Comparison of ENCODE assay signal across 16 cellular contexts in genomic region chr17:32268734-32269288, GRCh38. TPM values are rescaled to one million over a fixed set of nuclear protein-coding genes. Genes with fewer than 3 reads are reported as not detected.
DNase-seq lines count a peak whose midpoint lies in the region; ATAC-seq, FAIRE-seq and TF ChIP-seq lines count a peak whose summit lies in the region.
"Had no signal": no experiment of that assay in that cellular context is flagged by ENCODE, and none has a peak within 500 bp of the region (broad histone marks: within the 10 kb centered on the region; RNA-seq: fewer than 3 reads in every experiment).

No MANE protein-coding gene starts in this region.

- H3K4me1 ChIP-seq in HCT116 (ENCODE audit: control insufficient read depth in 1 of 2, insufficient read depth in 2 of 2, low read length in 2 of 2) (peaks cover 4 to 47% of the 10 kb centered on the region in 2 experiments; a peak in 3 of 4 replicates), H1 (replicated peaks in 1 of 4; ENCODE audit: control insufficient read depth in 3 of 4, insufficient read depth in 4 of 4, low read length in 3 of 4) (peaks cover 7 to 24% (median 17%) of the 10 kb centered on the region in 4 experiments), spleen (peaks cover 7 to 32% (median 26%) of the 10 kb centered on the region in 6 donors), hepatocyte (ENCODE audit: insufficient read depth) (peaks cover 8% of the 10 kb centered on the region), breast epithelium (peaks cover 6 to 10% of the 10 kb centered on the region in 2 donors)

- H3K9ac ChIP-seq in HCT116 (ENCODE audit: low read length) (no peak overlapping the region), H1 (replicated peaks in 1 of 4; ENCODE audit: extremely low read depth in 1 of 4, low read depth in 3 of 4, low read length in 3 of 4) (no peak overlapping the region; a peak in 1 of 7 replicates)

- RAD21 ChIA-PET in HCT116 (lab: Charles Lee; ENCODE audit: low non-redundant PET in 1 of 2, low total read pairs in 2 of 2, uncharacterized antibody in 2 of 2, unreplicated experiment in 2 of 2): no interaction called here

- intact Hi-C loops in HCT116 (cut with micrococcal nuclease): no loop called here
- intact Hi-C loops in spleen (cut with DNase I; ENCODE audit: low total_unique reads): no loop called here
- intact Hi-C loops in breast epithelium (cut with DNase I; ENCODE audit: low total_unique reads): no loop called here

- ATAC-seq in HCT116: no peak
- ATAC-seq in stimulated activated naive CD8-positive, alpha-beta T cell treated with anti-CD3 and anti-CD28 coated beads, Interleukin-15, Interleukin-2, amounts not matched to agents 100 U/mL and 50 U/mL, for 24 hours: no peak

- H3K4me2 ChIP-seq in HCT116 (ENCODE audit: low read length) (no peak overlapping the region), H1 (ENCODE audit: insufficient read depth in 1 of 2, low read depth in 2 of 2, low read length in 2 of 2) (peak overlapping the region in 1 of 2 experiments; percentile 91; a peak in 1 of 4 replicates), hepatocyte (no peak overlapping the region)

- H2AK5ac ChIP-seq in H1 (ENCODE audit: low read depth, low read length): 0 out of 2 replicates have a peak overlapping the region, but pooled peaks have one; percentile 95

- H3K23me2 ChIP-seq in H1 (ENCODE audit: low read depth, low read length): peaks cover 17% of the 10 kb centered on the region; the same call in 1 of the 2 replicates

- H2BK5ac ChIP-seq in H1 (ENCODE audit: low read depth, low read length): 0 out of 2 replicates have a peak overlapping the region, but pooled peaks have one; percentile 0

- H3K4me3 ChIP-seq in HCT116 (replicated peaks in 1 of 2; ENCODE audit: low read depth in 1 of 2, low read length in 2 of 2): no peak overlapping the region
- no peak overlapping the region for H3K4me3 ChIP-seq in H1 (ENCODE audit: extremely low read depth in 1 of 4, insufficient read depth in 2 of 4, low read depth in 3 of 4, low read length in 4 of 4)
- H3K4me3 ChIP-seq in spleen: no peak overlapping the region
- H3K4me3 ChIP-seq in hepatocyte: no peak overlapping the region
- H3K4me3 ChIP-seq in breast epithelium: no peak overlapping the region

- no peaks in the 10 kb centered on the region for H4K20me1 ChIP-seq in HCT116 (ENCODE audit: insufficient read depth)
- peaks cover 0 to 1% of the 10 kb centered on the region in 2 experiments for H4K20me1 ChIP-seq in H1 (replicated peaks in 1 of 2; ENCODE audit: control insufficient read depth in 1 of 2, insufficient read depth in 2 of 2, low read length in 2 of 2)
- H4K20me1 ChIP-seq in hepatocyte (ENCODE audit: insufficient read depth, poor library complexity, severe bottlenecking): no peaks in the 10 kb centered on the region

- no peak overlapping the region for H2BK120ac ChIP-seq in H1 (replicated peaks; ENCODE audit: low read depth, low read length)

- H3K56ac ChIP-seq in H1 (replicated peaks; ENCODE audit: insufficient read length, low read depth, low read length): no peak overlapping the region

- 94% methylated on average over 7 of the region's 7 CpGs; no CpG with 5 or more reads in 1 of the 2 experiments for whole genome bisulfite sequencing in H1 (ENCODE audit: extremely low coverage in 1 of 2, insufficient coverage in 1 of 2, insufficient read length in 1 of 2, insufficient replicate concordance in 2 of 2, low coverage in 1 of 2, low lambda C conversion rate in 2 of 2, missing lambda C conversion rate in 1 of 2), 2 experiments
- 76 to 92% (median 88%) methylated on average over 7 of the region's 7 CpGs for WGBS in spleen, 5 donors
- 82% methylated on average over 7 of the region's 7 CpGs for WGBS in hepatocyte (ENCODE audit: low lambda C conversion rate, missing lambda C conversion rate)

- no peak overlapping the region for H3K18ac ChIP-seq in H1 (ENCODE audit: extremely low read depth, low read length)

- TF ChIP-seq EP300 in H1 (IDR thresholded peaks at IDR 0.05; ENCODE audit: borderline replicate concordance in 1 of 2, low read depth in 2 of 2, low read length in 2 of 2): no peak

- H3K36me3 ChIP-seq in HCT116 (ENCODE audit: control insufficient read depth in 1 of 2, insufficient read depth in 2 of 2, low read length in 2 of 2) (no peaks in the 10 kb centered on the region), H1 (ENCODE audit: control insufficient read depth in 2 of 4, insufficient read depth in 4 of 4, low read length in 3 of 4) (no peaks in the 10 kb centered on the region), spleen (no peaks in the 10 kb centered on the region), hepatocyte (replicated peaks; ENCODE audit: insufficient read depth, low read depth) (no peaks in the 10 kb centered on the region), breast epithelium (no peaks in the 10 kb centered on the region)

- H2BK20ac ChIP-seq in H1 (ENCODE audit: low read length): no peak overlapping the region; the same call in 1 of the 2 replicates

- no peak overlapping the region for H4K8ac ChIP-seq in H1 (ENCODE audit: extremely low read depth, insufficient read depth, low read length)

- TF ChIP-seq RAD21 in HCT116 (IDR thresholded peaks at IDR 0.05; ENCODE audit: low read depth) (no peak), H1 (IDR thresholded peaks at IDR 0.05 in 1 of 2, conservative IDR thresholded peaks at IDR 0.05 in 1 of 2; ENCODE audit: low read depth in 2 of 2, low read length in 2 of 2) (no peak)

- FAIRE-seq in H1 (lab: Jason Lieb, UNC): no peak
- FAIRE-seq: D721Med, G401.6, RCC 7860 had no signal

- H3K79me2 ChIP-seq in HCT116 (ENCODE audit: insufficient read depth, low read length): no peaks in the 10 kb centered on the region
- peaks cover 0 to 16% of the 10 kb centered on the region in 2 experiments; a peak in 1 of 4 replicates for H3K79me2 ChIP-seq in H1 (ENCODE audit: control insufficient read depth in 1 of 2, insufficient read depth in 2 of 2, low read length in 2 of 2)
- no peaks in the 10 kb centered on the region for H3K79me2 ChIP-seq in hepatocyte

- TF ChIP-seq POLR2A in HCT116 (IDR thresholded peaks at IDR 0.05; ENCODE audit: borderline replicate concordance, extremely low read depth, insufficient read depth, insufficient read length) (no peak), H1 (IDR thresholded peaks at IDR 0.05; ENCODE audit: control extremely low read depth in 1 of 2, low read depth in 2 of 2, low read length in 2 of 2) (no peak), spleen (IDR thresholded peaks at IDR 0.05) (no peak), breast epithelium (IDR thresholded peaks at IDR 0.05) (no peak)

- H3K14ac ChIP-seq in H1 (ENCODE audit: insufficient read length): no peak overlapping the region

- TF ChIP-seq CTCF in HCT116 (IDR thresholded peaks at IDR 0.05 in 2 of 3, conservative IDR thresholded peaks at IDR 0.05 in 1 of 3; ENCODE audit: borderline replicate concordance in 1 of 3, insufficient read depth in 1 of 3, low read depth in 2 of 3, low read length in 2 of 3) (no peak), H1 (IDR thresholded peaks at IDR 0.05; ENCODE audit: control extremely low read depth in 1 of 3, insufficient read depth in 1 of 3, low read depth in 1 of 3, low read length in 3 of 3) (no peak), spleen (IDR thresholded peaks at IDR 0.05 in 8 of 11, conservative IDR thresholded peaks at IDR 0.05 in 3 of 11) (no peak), hepatocyte (IDR thresholded peaks at IDR 0.05; ENCODE audit: poor library complexity) (no peak), breast epithelium (IDR thresholded peaks at IDR 0.05) (no peak)

- no peak overlapping the region for H4K5ac ChIP-seq in H1 (ENCODE audit: insufficient read length, low read depth, low read length)

- peaks cover 13% of the 10 kb centered on the region for H3K79me1 ChIP-seq in H1 (ENCODE audit: low read depth, low read length)

- H3K9me2 ChIP-seq in HCT116 (ENCODE audit: insufficient read depth) (no peaks in the 10 kb centered on the region), hepatocyte (replicated peaks; ENCODE audit: insufficient read depth) (no peaks in the 10 kb centered on the region)

- peak overlapping the region; percentile 3; the same call in 1 of the 2 replicates for H2BK12ac ChIP-seq in H1 (ENCODE audit: low read depth, low read length)

- no peak overlapping the region for H3K23ac ChIP-seq in H1 (ENCODE audit: insufficient read length)

- CTCF ChIA-PET in HCT116 (lab: Charles Lee): no interaction called here
- CTCF ChIA-PET in H1 (lab: Charles Lee; ENCODE audit: partially characterized antibody): interaction anchor here (1.1 to 1.2 kb wide), 2 partner anchors 16 to 18 kb away, joined by 3 to 7 read pairs; no protein-coding TSS in a partner anchor

- H3K27ac ChIP-seq in HCT116 (ENCODE audit: low read depth, low read length) (no peak overlapping the region), H1 (ENCODE audit: low read depth, low read length) (no peak overlapping the region), spleen (no peak overlapping the region), hepatocyte (no peak overlapping the region), breast epithelium (no peak overlapping the region)

- DNase-seq in Daoy (ENCODE audit: low read depth): peak; percentile 41
- DNase-seq in HCT116 (ENCODE audit: low read depth, low spot score): no peak
- DNase-seq in H1 (ENCODE audit: low read depth in 1 of 2, low spot score in 2 of 2): no peak
- peak; percentile 13 for DNase-seq in spleen
- DNase-seq in hepatocyte (ENCODE audit: low spot score): no peak
- DNase-seq in stimulated activated naive CD8-positive, alpha-beta T cell treated with anti-CD3 and anti-CD28 coated beads, Interleukin-15, Interleukin-2, amounts not matched to agents 100 U/mL and 50 U/mL, for 24 hours: no peak
- no peak for DNase-seq in breast epithelium (ENCODE audit: low spot score in 2 of 2)
- DNase-seq: ACHN, DMS79 treated with DMSO at 0.1 percent for 48 hours, KBM-7, NCI-H510A, NCI-H774, SHP77 treated with DMSO at 0.1 percent for 48 hours had no signal

- no peaks in the 10 kb centered on the region; the same call in 1 of the 2 replicates for H3K27me3 ChIP-seq in HCT116 (ENCODE audit: insufficient read depth, low read length)
- H3K27me3 ChIP-seq in H1 (replicated peaks in 1 of 4; ENCODE audit: control insufficient read depth in 3 of 4, extremely low read depth in 1 of 4, insufficient read depth in 3 of 4, low read length in 3 of 4): peaks cover 0 to 31% (median 26%) of the 10 kb centered on the region in 4 experiments; a peak in 5 of 7 replicates
- H3K27me3 ChIP-seq in spleen (replicated peaks in 1 of 7): peaks cover 6 to 87% (median 36%) of the 10 kb centered on the region in 7 donors
- peaks cover 78% of the 10 kb centered on the region for H3K27me3 ChIP-seq in hepatocyte
- no peaks in the 10 kb centered on the region for H3K27me3 ChIP-seq in breast epithelium

- 0 out of 2 replicates have a peak overlapping the region, but pooled peaks have one; percentile 92 for H2BK15ac ChIP-seq in H1 (ENCODE audit: low read length)

- H3K4ac ChIP-seq in H1 (replicated peaks; ENCODE audit: insufficient read length, low read depth, low read length): no peak overlapping the region

- TSS peak; percentile 32 for BruUV-seq in HCT116 (replicated peaks; lab: Mats Ljungman, UMichigan)

- no peak overlapping the region for H4K91ac ChIP-seq in H1 (replicated peaks; ENCODE audit: insufficient read length, low read length)

- H2AFZ ChIP-seq in HCT116 (ENCODE audit: low read depth, low read length, poor library complexity, severe bottlenecking): no peak overlapping the region
- H2AFZ ChIP-seq in H1 (ENCODE audit: low read length): no peak overlapping the region
- H2AFZ ChIP-seq in hepatocyte: no peak overlapping the region

- H3K9me3 ChIP-seq in HCT116 (ENCODE audit: control insufficient read depth in 1 of 2, insufficient read depth in 1 of 2, low read depth in 1 of 2, low read length in 2 of 2): no peaks in the 10 kb centered on the region
- H3K9me3 ChIP-seq in H1 (ENCODE audit: insufficient read depth in 2 of 2, low read depth in 1 of 2, low read length in 1 of 2): no peaks in the 10 kb centered on the region
- H3K9me3 ChIP-seq in spleen: no peaks in the 10 kb centered on the region
- H3K9me3 ChIP-seq in hepatocyte (ENCODE audit: low read depth): no peaks in the 10 kb centered on the region
- no peaks in the 10 kb centered on the region for H3K9me3 ChIP-seq in breast epithelium

- POLR2A ChIA-PET in HCT116 (lab: Charles Lee): no interaction called here
- POLR2A ChIA-PET in H1 (lab: Charles Lee; ENCODE audit: partially characterized antibody): no interaction called here

RNA-seq across cellular contexts. Expression of gene RHBDL3, which starts 3.2 kb away (rescaled TPM):
- total RNA-seq in Daoy (2014; rRNA removed; shearing (Covaris generic)): 0.57 and 1.9 TPM in 2 replicates
- total RNA-seq in HCT116 (2021; ENCODE audit: unreplicated experiment) (4.0 TPM), spleen (under 1 TPM in 5 of 7 donors, not detected in 2; 0.07 to 0.72 (median 0.32) TPM), hepatocyte (0.36 and 0.70 TPM in 2 replicates), breast epithelium (1 to 10 TPM in 1 of 3 donors, under 1 TPM in 2; 0.16 to 2.0 (median 0.73) TPM)
- 2.6 and 3.0 TPM in 2 replicates for polyA plus RNA-seq in HCT116 (2012)
- total RNA-seq in H1 (2021; fragmentation: NEBNext Ultra II Directional; extraction: Animal tissue kit (Norgen Biotek cat#: 25700)): 11.8 and 12.2 TPM in 2 replicates
- polyA plus RNA-seq in H1 (2011; rRNA removed) (9.6 and 15.9 TPM in 2 replicates), spleen (under 1 TPM in 2 of 3 donors, not detected in 1; 0.06 TPM), hepatocyte (0.18 and 0.28 TPM in 2 replicates)
- 12.9 TPM for polyA plus RNA-seq in H1 (2011; cell fraction: cytosol; rRNA removed)
- polyA plus RNA-seq in H1 (2011; cell fraction: nucleus; rRNA removed): 19.8 TPM
- polyA plus RNA-seq in H1 (2012, experiment 1 of 2): 10.2 to 14.8 TPM (median 13.4 TPM) in 4 replicates
- 8.6 TPM for polyA plus RNA-seq in H1 (2012, experiment 2 of 2)
- 2.7 TPM for polyA plus RNA-seq in H1 (2013, experiment 1 of 2)
- 2.7 TPM for polyA plus RNA-seq in H1 (2013, experiment 2 of 2)
- 15.4 and 19.0 TPM in 2 replicates for polyA minus RNA-seq in H1 (2011; rRNA and poly(A)+ RNA removed)
- 8.8 TPM for polyA minus RNA-seq in H1 (2011; cell fraction: cytosol; rRNA and poly(A)+ RNA removed)
- polyA minus RNA-seq in H1 (2011; cell fraction: nucleus; rRNA and poly(A)+ RNA removed): 12.4 TPM

Comparison
In these comparisons a context has a peak if more than half of its experiments do, and no peak if none do; other contexts are left out.
1. DNase-seq: peak in Daoy (single experiment) and spleen (single experiment); none in HCT116 (single experiment), H1 (0 of 2), hepatocyte (single experiment), stimulated activated naive CD8-positive, alpha-beta T cell treated with anti-CD3 and anti-CD28 coated beads, Interleukin-15, Interleukin-2, amounts not matched to agents 100 U/mL and 50 U/mL, for 24 hours (single experiment) and breast epithelium (0 of 2).